Comparison of ENCODE assay signal across 8 cellular contexts in genomic region chr13:27425151-27425917, GRCh38. TPM values are rescaled to one million over a fixed set of nuclear protein-coding genes. Genes with fewer than 3 reads are reported as not detected.
DNase-seq lines count a peak whose midpoint lies in the region; ATAC-seq and TF ChIP-seq lines count a peak whose summit lies in the region.

No MANE protein-coding gene starts in this region.

- H3K36me3 ChIP-seq in hepatocyte (replicated peaks; ENCODE audit: insufficient read depth, low read depth) = no peaks in the 10 kb centered on the region

- H3K79me2 ChIP-seq in hepatocyte = peaks cover 27% of the 10 kb centered on the region

- no peaks in the 10 kb centered on the region for H3K27me3 Mint-ChIP-seq in activated T-helper 2 cell treated with anti-CD3 and anti-CD28 coated beads, Interferon-gamma antibody, Interleukin-2, Interleukin-4, amounts not matched to agents 10 μg/mL and 5 μg/mL and 100 μg/mL, durations not matched to agents 14 hours and 24 hours and 36 hours (ENCODE audit: low read depth)

- H3K4me1 Mint-ChIP-seq in activated T-helper 2 cell treated with anti-CD3 and anti-CD28 coated beads, Interferon-gamma antibody, Interleukin-2, Interleukin-4, amounts not matched to agents 10 μg/mL and 5 μg/mL and 100 μg/mL, durations not matched to agents 14 hours and 24 hours and 36 hours (ENCODE audit: low read depth) = peaks cover 35% of the 10 kb centered on the region

- no peaks in the 10 kb centered on the region for H3K9me2 ChIP-seq in hepatocyte (replicated peaks; ENCODE audit: insufficient read depth)

- peak overlapping the region; percentile 52 for H3K4me3 ChIP-seq in hepatocyte

- no peaks in the 10 kb centered on the region for H3K27me3 ChIP-seq in hepatocyte

- H3K4me2 ChIP-seq in hepatocyte = peak overlapping the region; percentile 88

- no peaks in the 10 kb centered on the region for H3K9me3 ChIP-seq in hepatocyte (ENCODE audit: low read depth)

- whole genome bisulfite sequencing in hepatocyte (ENCODE audit: low lambda C conversion rate, missing lambda C conversion rate) = 46% methylated on average over 13 of the region's 13 CpGs

- intact Hi-C loops in activated T-helper 2 cell treated with anti-CD3 and anti-CD28 coated beads, Interferon-gamma antibody, Interleukin-2, Interleukin-4, amounts not matched to agents 10 μg/mL and 5 μg/mL and 100 μg/mL, durations not matched to agents 14 hours and 24 hours and 36 hours (cut with micrococcal nuclease) = loop anchor here (10.0 kb wide), 1 partner anchor 709 kb away; the partner anchor contains the start of gene PAN3

- peak overlapping the region; percentile 94 for H2AFZ ChIP-seq in hepatocyte

- ATAC-seq in GM18511 (IDR thresholded peaks at IDR 0.05; ENCODE audit: unreplicated experiment) (peak; percentile 15), HG03432 (IDR thresholded peaks at IDR 0.05; ENCODE audit: unreplicated experiment) (peak; percentile 1), HG02973 (IDR thresholded peaks at IDR 0.05; ENCODE audit: unreplicated experiment) (no peak)

- peak overlapping the region; percentile 89 for H3K4me3 Mint-ChIP-seq in activated T-helper 2 cell treated with anti-CD3 and anti-CD28 coated beads, Interferon-gamma antibody, Interleukin-2, Interleukin-4, amounts not matched to agents 10 μg/mL and 5 μg/mL and 100 μg/mL, durations not matched to agents 14 hours and 24 hours and 36 hours (ENCODE audit: low read depth)

- H3K27ac ChIP-seq in hepatocyte = peak overlapping the region; percentile 76

- peak; percentile 21 for DNase-seq in activated T-helper 2 cell treated with anti-CD3 and anti-CD28 coated beads, Interferon-gamma antibody, Interleukin-2, Interleukin-4, amounts not matched to agents 10 μg/mL and 5 μg/mL and 100 μg/mL, durations not matched to agents 14 hours and 24 hours and 36 hours (ENCODE audit: low spot score)
- DNase-seq in hepatocyte (ENCODE audit: low spot score) (no peak), hepatic stellate cell (ENCODE audit: low spot score) (no peak), AG08396 (ENCODE audit: low spot score) (no peak)
- DNase-seq in stimulated activated CD4-positive, alpha-beta T cell treated with anti-CD3 and anti-CD28 coated beads, Interleukin-4, amount 100 ng/mL, for 24 hours = peak; percentile 22

- no peaks in the 10 kb centered on the region for H3K9me3 Mint-ChIP-seq in activated T-helper 2 cell treated with anti-CD3 and anti-CD28 coated beads, Interferon-gamma antibody, Interleukin-2, Interleukin-4, amounts not matched to agents 10 μg/mL and 5 μg/mL and 100 μg/mL, durations not matched to agents 14 hours and 24 hours and 36 hours

- peaks cover 3% of the 10 kb centered on the region for H4K20me1 ChIP-seq in hepatocyte (ENCODE audit: insufficient read depth, poor library complexity, severe bottlenecking)

- peaks cover 38% of the 10 kb centered on the region for H3K36me3 Mint-ChIP-seq in activated T-helper 2 cell treated with anti-CD3 and anti-CD28 coated beads, Interferon-gamma antibody, Interleukin-2, Interleukin-4, amounts not matched to agents 10 μg/mL and 5 μg/mL and 100 μg/mL, durations not matched to agents 14 hours and 24 hours and 36 hours (ENCODE audit: low read depth)

- H3K27ac Mint-ChIP-seq in activated T-helper 2 cell treated with anti-CD3 and anti-CD28 coated beads, Interferon-gamma antibody, Interleukin-2, Interleukin-4, amounts not matched to agents 10 μg/mL and 5 μg/mL and 100 μg/mL, durations not matched to agents 14 hours and 24 hours and 36 hours = peak overlapping the region; percentile 94

- H3K4me1 ChIP-seq in hepatocyte (ENCODE audit: insufficient read depth) = peaks cover 26% of the 10 kb centered on the region

- no peak for TF ChIP-seq CTCF in hepatocyte (IDR thresholded peaks at IDR 0.05; ENCODE audit: poor library complexity)

RNA-seq across cellular contexts. Expression of gene GTF3A, which starts 0.9 kb away (rescaled TPM):
- 251 and 253 TPM in 2 replicates for total RNA-seq in activated T-helper 2 cell treated with anti-CD3 and anti-CD28 coated beads, Interferon-gamma antibody, Interleukin-2, Interleukin-4, amounts not matched to agents 10 μg/mL and 5 μg/mL and 100 μg/mL, durations not matched to agents 14 hours and 24 hours and 36 hours
- total RNA-seq in hepatocyte = 63.2 and 77.1 TPM in 2 replicates
- polyA plus RNA-seq in hepatocyte = 104 and 121 TPM in 2 replicates

RNA-seq across cellular contexts. Expression of gene MTIF3, which starts 25.0 kb away (rescaled TPM):
- total RNA-seq in activated T-helper 2 cell treated with anti-CD3 and anti-CD28 coated beads, Interferon-gamma antibody, Interleukin-2, Interleukin-4, amounts not matched to agents 10 μg/mL and 5 μg/mL and 100 μg/mL, durations not matched to agents 14 hours and 24 hours and 36 hours = 25.0 and 32.0 TPM in 2 replicates
- total RNA-seq in hepatocyte = 66.7 and 82.3 TPM in 2 replicates
- 58.0 and 71.6 TPM in 2 replicates for polyA plus RNA-seq in hepatocyte

Comparison
In these comparisons a context has a peak if more than half of its experiments do, and no peak if none do; other contexts are left out.
1. DNase-seq: peak in activated T-helper 2 cell treated with anti-CD3 and anti-CD28 coated beads, Interferon-gamma antibody, Interleukin-2, Interleukin-4, amounts not matched to agents 10 μg/mL and 5 μg/mL and 100 μg/mL, durations not matched to agents 14 hours and 24 hours and 36 hours (single experiment) and stimulated activated CD4-positive, alpha-beta T cell treated with anti-CD3 and anti-CD28 coated beads, Interleukin-4, amount 100 ng/mL, for 24 hours (single experiment); none in hepatocyte (single experiment), hepatic stellate cell (single experiment) and AG08396 (single experiment).